In the genomic region with DNA sequence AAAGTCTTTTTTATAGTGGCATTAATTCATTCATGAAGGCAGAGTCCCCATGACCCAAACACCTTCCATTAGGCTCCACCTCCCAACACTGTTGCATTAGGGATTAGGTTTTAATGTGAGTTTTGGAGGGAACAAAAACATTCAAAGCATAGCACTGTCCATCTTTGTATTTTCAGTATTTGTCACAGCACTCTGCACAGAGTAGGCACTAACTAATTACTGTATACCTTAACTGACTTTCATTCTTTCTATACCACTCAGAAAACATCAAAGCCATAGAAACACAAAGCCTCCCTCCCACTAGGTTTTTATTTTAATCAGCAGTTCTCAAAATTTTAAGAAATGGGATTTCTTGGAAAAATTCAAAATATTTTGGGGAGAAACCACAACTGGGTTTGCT, we compare ENCODE assay signal across 31 cellular contexts.
"Had no signal": no experiment of that assay in that cellular context is flagged by ENCODE, and none has a peak within 500 bp of the region (broad histone marks: within the 10 kb centered on the region; RNA-seq: fewer than 3 reads in every experiment).

No MANE protein-coding gene starts in this region.

- H3K27me3 ChIP-seq: adrenal gland, breast epithelium, cardiac muscle cell, colonic mucosa, esophagus squamous epithelium, gastroesophageal sphincter, heart right ventricle had no signal

- H3K27me3 Mint-ChIP-seq: activated B cell treated with CpG ODN at 0.5 μM for 24 hours; activated naive CD4-positive, alpha-beta T cell treated with anti-CD3 and anti-CD28 coated beads, Interleukin-2, amount 10 ng/mL, durations not matched to agents 7 days and 5 days; brain had no signal

- DNase-seq: activated B cell treated with CpG ODN at 0.5 μM for 24 hours; activated CD4-positive, alpha-beta memory T cell treated with anti-CD3 and anti-CD28 coated beads for 36 hours; activated CD4-positive, alpha-beta T cell treated with anti-CD3 and anti-CD28 coated beads for 48 hours; activated CD8-positive, alpha-beta memory T cell treated with anti-CD3 and anti-CD28 coated beads, Interleukin-2, amount 50 U/mL, for 48 hours; activated gamma-delta T cell; activated naive CD4-positive, alpha-beta T cell; activated naive CD4-positive, alpha-beta T cell treated with anti-CD3 and anti-CD28 coated beads, Interleukin-2, amount 10 ng/mL, durations not matched to agents 7 days and 5 days; activated T-cell treated with anti-CD3 and anti-CD28 coated beads for 4 hours; activated T-cell treated with anti-CD3 and anti-CD28 coated beads, Interleukin-2, amount 50 U/mL, for 4 hours; adrenal gland; amygdala; aorta; central memory CD4-positive, alpha-beta T cell; cerebellar nuclear complex; colonic mucosa; effector CD8-positive, alpha-beta T cell; esophagus squamous epithelium; foreskin melanocyte; heart right ventricle; T-helper 17 cell; T1000; WERI-Rb-1 had no signal

- H3K4me1 Mint-ChIP-seq: activated B cell treated with CpG ODN at 0.5 μM for 24 hours, T-helper 17 cell had no signal

- H3K27ac Mint-ChIP-seq: activated B cell treated with CpG ODN at 0.5 μM for 24 hours; activated CD4-positive, alpha-beta memory T cell treated with anti-CD3 and anti-CD28 coated beads for 36 hours; activated naive CD4-positive, alpha-beta T cell treated with anti-CD3 and anti-CD28 coated beads, Interleukin-2, amount 10 ng/mL, durations not matched to agents 7 days and 5 days; activated naive CD4-positive, alpha-beta T cell treated with anti-CD3 and anti-CD28 coated beads, Interleukin-2, amount 50 U/mL, for 72 hours; activated T-helper 1 cell treated with anti-CD3 and anti-CD28 coated beads, Interleukin-12 subunit alpha, Interleukin-12 subunit beta, Interleukin-2, Interleukin-4 antibody, amounts not matched to agents 30 ng/mL and 10 ng/mL and 1 ng/mL, durations not matched to agents 14 hours and 24 hours and 36 hours; brain; T-helper 17 cell; T-helper 2 cell treated with Interferon-gamma antibody and Interleukin-4, amounts not matched to agents 5 μg/mL and 100 μg/mL, for 36 hours had no signal

- H3K27ac ChIP-seq: adrenal gland, breast epithelium, cardiac muscle cell, colonic mucosa, epithelial cell of prostate, esophagus squamous epithelium, gastroesophageal sphincter, heart right ventricle, WERI-Rb-1 had no signal

- H3K9me3 ChIP-seq: adrenal gland, colonic mucosa, esophagus squamous epithelium, gastroesophageal sphincter had no signal

- H3K4me3 Mint-ChIP-seq: activated B cell treated with CpG ODN at 0.5 μM for 24 hours; activated CD4-positive, alpha-beta memory T cell treated with anti-CD3 and anti-CD28 coated beads for 36 hours; activated naive CD4-positive, alpha-beta T cell treated with anti-CD3 and anti-CD28 coated beads, Interleukin-2, amount 10 ng/mL, durations not matched to agents 7 days and 5 days; activated T-cell treated with anti-CD3 and anti-CD28 coated beads, Interleukin-2, amount 50 U/mL, for 4 hours; activated T-helper 1 cell treated with anti-CD3 and anti-CD28 coated beads, Interleukin-12 subunit alpha, Interleukin-12 subunit beta, Interleukin-2, Interleukin-4 antibody, amounts not matched to agents 30 ng/mL and 10 ng/mL and 1 ng/mL, durations not matched to agents 14 hours and 24 hours and 36 hours; brain; T-helper 17 cell; T-helper 2 cell treated with Interferon-gamma antibody and Interleukin-4, amounts not matched to agents 5 μg/mL and 100 μg/mL, for 36 hours had no signal

- H3K4me1 ChIP-seq: adrenal gland, breast epithelium, colonic mucosa, esophagus squamous epithelium, gastroesophageal sphincter, heart right ventricle had no signal

- H3K4me3 ChIP-seq: adrenal gland, breast epithelium, cardiac muscle cell, colonic mucosa, esophagus squamous epithelium, gastroesophageal sphincter, heart right ventricle had no signal

- H3K36me3 Mint-ChIP-seq: activated CD4-positive, alpha-beta memory T cell treated with anti-CD3 and anti-CD28 coated beads for 36 hours; activated naive CD4-positive, alpha-beta T cell treated with anti-CD3 and anti-CD28 coated beads, Interleukin-2, amount 10 ng/mL, durations not matched to agents 7 days and 5 days had no signal

- H3K36me3 ChIP-seq: adrenal gland, breast epithelium, cardiac muscle cell, colonic mucosa, esophagus squamous epithelium, gastroesophageal sphincter, heart right ventricle, WERI-Rb-1 had no signal

- H3K9me3 Mint-ChIP-seq: activated B cell treated with CpG ODN at 0.5 μM for 24 hours; activated T-cell treated with anti-CD3 and anti-CD28 coated beads, Interleukin-2, amount 50 U/mL, for 4 hours had no signal

- ATAC-seq: activated T-cell treated with anti-CD3 and anti-CD28 coated beads, Interleukin-2, amount 50 U/mL, for 4 hours; gastroesophageal sphincter; heart right ventricle; SK-N-SH treated with all-trans-retinoic acid at 6 μM for 48 hours; T-helper 17 cell had no signal
